14 cellular contexts compared by ENCODE assay signal in genomic region chr6:49225471-49225870, GRCh38.
A peak's percentile ranks its signal among the peaks of the same experiment; 100 is the strongest.
DNase-seq lines count a peak whose midpoint lies in the region; TF ChIP-seq lines count a peak whose summit lies in the region.
"Had no signal": no experiment of that assay in that cellular context is flagged by ENCODE, and none has a peak within 500 bp of the region (broad histone marks: within the 10 kb centered on the region; RNA-seq: fewer than 3 reads in every experiment).

No MANE protein-coding gene starts in this region.

- peaks cover 5% of the 10 kb centered on the region for H3K9me3 Mint-ChIP-seq in glutamatergic neuron (ENCODE audit: unreplicated experiment)

- no peaks in the 10 kb centered on the region for H3K27me3 Mint-ChIP-seq in glutamatergic neuron (ENCODE audit: unreplicated experiment)
- H3K27me3 Mint-ChIP-seq: CD4-positive, alpha-beta memory T cell had no signal

- peaks cover 6% of the 10 kb centered on the region for H3K36me3 Mint-ChIP-seq in glutamatergic neuron (ENCODE audit: unreplicated experiment)
- H3K36me3 Mint-ChIP-seq: CD4-positive, alpha-beta memory T cell had no signal

- H3K4me3 Mint-ChIP-seq in glutamatergic neuron (ENCODE audit: unreplicated experiment): no peak overlapping the region
- H3K4me3 Mint-ChIP-seq: CD4-positive, alpha-beta memory T cell; HFFc6 had no signal

- DNase-seq in SKM-1 treated with dmso at 0.1 percent for 144 hours (lab: John Stamatoyannopoulos, UW; ENCODE audit: unreplicated experiment) (peak; percentile 19), SKM-1 (lab: John Stamatoyannopoulos, UW; ENCODE audit: unreplicated experiment) (no peak), MV-4-11 (lab: John Stamatoyannopoulos, UW) (peak; percentile 78), OCI-M1 (lab: John Stamatoyannopoulos, UW) (peak; percentile 19), activated gamma-delta T cell (lab: John Stamatoyannopoulos, UW) (no peak), glutamatergic neuron (no peak)
- DNase-seq in activated CD8-positive, alpha-beta memory T cell treated with anti-CD3 and anti-CD28 coated beads, Interleukin-2, amount 50 U/mL, for 48 hours: no peak
- DNase-seq: AML-193; CD4-positive, alpha-beta memory T cell; DMS153; DMS79; GDM1; GM23248; HFFc6 had no signal

- H3K27ac Mint-ChIP-seq in glutamatergic neuron (ENCODE audit: unreplicated experiment): no peak overlapping the region
- H3K27ac Mint-ChIP-seq: CD4-positive, alpha-beta memory T cell; HFFc6 had no signal

- TF ChIP-seq CTCF in glutamatergic neuron (IDR thresholded peaks at IDR 0.05; ENCODE audit: partially characterized antibody, unreplicated experiment): no peak

- H3K4me1 Mint-ChIP-seq in glutamatergic neuron (ENCODE audit: low read depth, unreplicated experiment): no peaks in the 10 kb centered on the region
- H3K4me1 Mint-ChIP-seq: CD4-positive, alpha-beta memory T cell had no signal

Comparison
In these comparisons a context has a peak if more than half of its experiments do, and no peak if none do; other contexts are left out.
1. DNase-seq: peak in SKM-1 treated with dmso at 0.1 percent for 144 hours (single experiment), MV-4-11 (single experiment) and OCI-M1 (single experiment); none in SKM-1 (single experiment), activated gamma-delta T cell (single experiment), activated CD8-positive, alpha-beta memory T cell treated with anti-CD3 and anti-CD28 coated beads, Interleukin-2, amount 50 U/mL, for 48 hours (single experiment) and glutamatergic neuron (single experiment).